7 cellular contexts compared by ENCODE assay signal in genomic region chr5:119269061-119269579, GRCh38.
A peak's percentile ranks its signal among the peaks of the same experiment; 100 is the strongest.
DNase-seq lines count a peak whose midpoint lies in the region; ATAC-seq and TF ChIP-seq lines count a peak whose summit lies in the region.

No MANE protein-coding gene starts in this region.

- H3K27ac ChIP-seq in muscle layer of duodenum (ENCODE audit: low read length): peak overlapping the region; percentile 56

- H3K4me3 ChIP-seq in epithelial cell of esophagus (ENCODE audit: low read length) (peak overlapping the region; percentile 67), muscle layer of duodenum (ENCODE audit: low read depth in 1 of 2, low read length in 2 of 2) (peak overlapping the region; percentile 89 to 94)

- H3K27me3 ChIP-seq in muscle layer of duodenum (ENCODE audit: low read depth, low read length): no peaks in the 10 kb centered on the region

- peak; percentile 2 for ATAC-seq in GM21619 (IDR thresholded peaks at IDR 0.05; ENCODE audit: unreplicated experiment)
- ATAC-seq in WTC11: peak; percentile 4

- peaks cover 12 to 31% of the 10 kb centered on the region in 2 donors for H3K4me1 ChIP-seq in muscle layer of duodenum (ENCODE audit: control insufficient read depth in 1 of 2, insufficient read depth in 2 of 2, low read length in 2 of 2)

- no peaks in the 10 kb centered on the region for H3K9me3 Mint-ChIP-seq in WTC11

- H3K4me1 Mint-ChIP-seq in WTC11: peaks cover 38% of the 10 kb centered on the region

- H3K27ac Mint-ChIP-seq in WTC11: no peak overlapping the region

- H3K4me3 Mint-ChIP-seq in WTC11: peak overlapping the region; percentile 96

- H3K27me3 Mint-ChIP-seq in WTC11 (ENCODE audit: low read depth): peaks cover 23% of the 10 kb centered on the region

- TF ChIP-seq CTCF in WTC11 (IDR thresholded peaks at IDR 0.05) (no peak), epithelial cell of esophagus (IDR thresholded peaks at IDR 0.05; ENCODE audit: insufficient read depth, low read depth, low read length, missing control alignments) (no peak)

- DNase-seq in GDM1 (lab: John Stamatoyannopoulos, UW) (peak; percentile 52), LHCN-M2 (ENCODE audit: low read depth) (peak; percentile 24), WTC11 (ENCODE audit: low spot score) (peak; percentile 35), epithelial cell of esophagus (ENCODE audit: low read depth) (peak; percentile 56), cortex of kidney (lab: John Stamatoyannopoulos, UW) (no peak)

- no peaks in the 10 kb centered on the region for H3K36me3 Mint-ChIP-seq in WTC11

- H3K36me3 ChIP-seq in muscle layer of duodenum (ENCODE audit: control insufficient read depth in 1 of 2, insufficient read depth in 2 of 2, low read length in 2 of 2): no peaks in the 10 kb centered on the region

- POLR2A ChIA-PET in WTC11 (lab: Charles Lee): interaction anchor here (0.5 to 1.6 kb wide), 5 partner anchors 21 to 946 kb away, joined by 3 to 7 read pairs (median 4); partner anchors contain the start of genes DMXL1 and TNFAIP8

- H3K9me3 ChIP-seq in muscle layer of duodenum (ENCODE audit: control insufficient read depth in 1 of 2, low read length in 2 of 2): no peaks in the 10 kb centered on the region

- CTCF ChIA-PET in WTC11 (lab: Charles Lee): interaction anchor here (1.0 to 2.5 kb wide), 4 partner anchors 13 to 615 kb away, joined by 4 to 26 read pairs (median 8); no protein-coding TSS in a partner anchor

TF ChIP-seq in WTC11, 78 proteins besides CTCF, POLR2A, EP300 and RAD21 (continues in another document):
- TF ChIP-seq FOXP4 (CRISPR knock-in tag; IDR thresholded peaks at IDR 0.05) (no peak), ZNF219 (CRISPR knock-in tag; IDR thresholded peaks at IDR 0.05; ENCODE audit: borderline replicate concordance) (0 out of 2 replicates have a peak, but pooled peaks have one; percentile 53), CREB1 (CRISPR knock-in tag; IDR thresholded peaks at IDR 0.05) (no peak), ARID4B (CRISPR knock-in tag; IDR thresholded peaks at IDR 0.05; ENCODE audit: borderline replicate concordance) (0 out of 2 replicates have a peak, but pooled peaks have one; percentile 71), SP1 (CRISPR knock-in tag; conservative IDR thresholded peaks at IDR 0.05) (no peak), JUN (CRISPR knock-in tag; IDR thresholded peaks at IDR 0.05) (no peak), E2F5 (CRISPR knock-in tag; IDR thresholded peaks at IDR 0.05) (no peak), ZBTB43 (CRISPR knock-in tag; IDR thresholded peaks at IDR 0.05) (0 out of 2 replicates have a peak, but pooled peaks have one; percentile 21), ZNF416 (CRISPR knock-in tag; IDR thresholded peaks at IDR 0.05) (no peak), USF1 (CRISPR knock-in tag; IDR thresholded peaks at IDR 0.05) (peak; percentile 29; the same call in 1 of the 2 replicates), ETV6 (CRISPR knock-in tag; IDR thresholded peaks at IDR 0.05) (0 out of 2 replicates have a peak, but pooled peaks have one; percentile 14), CREM (CRISPR knock-in tag; IDR thresholded peaks at IDR 0.05) (0 out of 2 replicates have a peak, but pooled peaks have one; percentile 0), CDX4 (CRISPR knock-in tag; IDR thresholded peaks at IDR 0.05; ENCODE audit: borderline replicate concordance) (no peak), PRRX2 (CRISPR knock-in tag; IDR thresholded peaks at IDR 0.05) (no peak), SMAD4 (CRISPR knock-in tag; IDR thresholded peaks at IDR 0.05) (no peak)
